Comparison of ENCODE assay signal across 8 cellular contexts in genomic region chr3:179811321-179812095, GRCh38.
DNase-seq lines count a peak whose midpoint lies in the region; ATAC-seq and TF ChIP-seq lines count a peak whose summit lies in the region.

No MANE protein-coding gene starts in this region.

- no peak overlapping the region for H3K4me3 Mint-ChIP-seq in nephron progenitor cell

- H3K4me3 ChIP-seq in BE2C (ENCODE audit: low read depth, low read length) (no peak overlapping the region), fibroblast of lung (replicated peaks in 1 of 4; ENCODE audit: control extremely low read depth in 1 of 4, insufficient read depth in 1 of 4, low read depth in 3 of 4, low read length in 4 of 4) (peak overlapping the region in 1 of 4 experiments; percentile 16)

- no peaks in the 10 kb centered on the region for H3K79me2 ChIP-seq in fibroblast of lung (ENCODE audit: control insufficient read depth, insufficient read depth, low read length)

- H3K4me1 ChIP-seq in BE2C (no peaks in the 10 kb centered on the region), fibroblast of lung (ENCODE audit: control insufficient read depth, extremely low read depth, insufficient read depth, low read length) (no peaks in the 10 kb centered on the region)

- no peaks in the 10 kb centered on the region for H3K36me3 Mint-ChIP-seq in nephron progenitor cell (ENCODE audit: low read depth)

- no peaks in the 10 kb centered on the region for H3K9me3 Mint-ChIP-seq in nephron progenitor cell

- H3K9me3 ChIP-seq in BE2C (no peaks in the 10 kb centered on the region), fibroblast of lung (ENCODE audit: control insufficient read depth, insufficient read depth, low read depth, low read length) (no peaks in the 10 kb centered on the region)

- peak overlapping the region; percentile 93 for H2AFZ ChIP-seq in fibroblast of lung (ENCODE audit: low read length)

- TF ChIP-seq CTCF in BE2C (IDR thresholded peaks at IDR 0.05; ENCODE audit: low read depth, low read length), result peak; percentile 88
- peak; percentile 80 to 82 for TF ChIP-seq CTCF in fibroblast of lung (conservative IDR thresholded peaks at IDR 0.05 in 1 of 2, IDR thresholded peaks at IDR 0.05 in 1 of 2; ENCODE audit: low read depth in 1 of 2, low read length in 2 of 2)
- TF ChIP-seq CTCF in nephron progenitor cell (IDR thresholded peaks at IDR 0.05), result peak; percentile 71

- ATAC-seq in GM18519 (IDR thresholded peaks at IDR 0.05; ENCODE audit: low FRiP score, unreplicated experiment) (peak; percentile 86), HG02870 (IDR thresholded peaks at IDR 0.05; ENCODE audit: unreplicated experiment) (peak; percentile 74)

- peak overlapping the region; percentile 68 for H3K4me2 ChIP-seq in fibroblast of lung (ENCODE audit: extremely low read depth, insufficient read depth, low read length)

- no peaks in the 10 kb centered on the region for H4K20me1 ChIP-seq in fibroblast of lung (ENCODE audit: control insufficient read depth, extremely low read depth, insufficient read depth, low read length)

- H3K36me3 ChIP-seq in BE2C (no peaks in the 10 kb centered on the region), fibroblast of lung (ENCODE audit: control insufficient read depth, insufficient read depth, low read length) (no peaks in the 10 kb centered on the region)

- no peak overlapping the region for H3K9ac ChIP-seq in fibroblast of lung (ENCODE audit: insufficient read depth, low read length)

- peak; percentile 55 for DNase-seq in BE2C
- peak; percentile 41 for DNase-seq in NCI-H128 (lab: John Stamatoyannopoulos, UW; ENCODE audit: unreplicated experiment)
- DNase-seq in SKM-1 treated with dmso at 0.1 percent for 144 hours (lab: John Stamatoyannopoulos, UW; ENCODE audit: unreplicated experiment), result peak; percentile 73
- peak; percentile 85 to 89 for DNase-seq in fibroblast of lung (ENCODE audit: low read depth in 2 of 2)
- peak; percentile 36 for DNase-seq in nephron progenitor cell
- DNase-seq in central memory CD4-positive, alpha-beta T cell, result no peak

- H3K27me3 ChIP-seq in BE2C (no peaks in the 10 kb centered on the region), fibroblast of lung (ENCODE audit: control insufficient read depth, insufficient read depth, low read length) (no peaks in the 10 kb centered on the region)

- peaks cover 7% of the 10 kb centered on the region for H3K4me1 Mint-ChIP-seq in nephron progenitor cell

- peak overlapping the region; percentile 86 for H3K27ac ChIP-seq in fibroblast of lung (ENCODE audit: insufficient read depth, low read length)

- H3K27me3 Mint-ChIP-seq in nephron progenitor cell (ENCODE audit: low read depth, poor library complexity), result no peaks in the 10 kb centered on the region

- H3K27ac Mint-ChIP-seq in nephron progenitor cell, result no peak overlapping the region
